In genomic region chr17:42303694-42304093, GRCh38 we compare ENCODE assay signal across 11 cellular contexts.
"Had no signal": no experiment of that assay in that cellular context is flagged by ENCODE, and none has a peak within 500 bp of the region (broad histone marks: within the 10 kb centered on the region; RNA-seq: fewer than 3 reads in every experiment).

No MANE protein-coding gene starts in this region.

- H3K27ac Mint-ChIP-seq: endodermal cell, nephron progenitor cell had no signal

- H3K4me3 ChIP-seq: gastrocnemius medialis, heart right ventricle, SJSA1, thyroid gland had no signal

- H3K27ac ChIP-seq: gastrocnemius medialis, heart right ventricle, SJSA1, thyroid gland had no signal

- DNase-seq: activated CD4-positive, alpha-beta T cell treated with anti-CD3 and anti-CD28 coated beads for 1 hour; activated effector memory CD4-positive, alpha-beta T cell treated with anti-CD3 and anti-CD28 coated beads, Interleukin-2, amount 50 U/mL, for 16 hours; endodermal cell; erythroblast; gastrocnemius medialis; heart right ventricle; nephron progenitor cell; stimulated activated CD4-positive, alpha-beta T cell treated with anti-CD3 and anti-CD28 coated beads, Interleukin-1b, Interleukin-23, amount 100 ng/mL, for 48 hours; T1000; thyroid gland had no signal

- H3K9me3 Mint-ChIP-seq: endodermal cell, nephron progenitor cell had no signal

- H3K4me1 Mint-ChIP-seq: endodermal cell had no signal

- H3K4me3 Mint-ChIP-seq: endodermal cell, nephron progenitor cell had no signal

- H3K9me3 ChIP-seq: gastrocnemius medialis, heart right ventricle, SJSA1, thyroid gland had no signal

- H3K36me3 ChIP-seq: SJSA1 had no signal

- H3K4me1 ChIP-seq: gastrocnemius medialis, heart right ventricle, SJSA1, thyroid gland had no signal

- ATAC-seq: gastrocnemius medialis, heart right ventricle had no signal

- H3K27me3 ChIP-seq: gastrocnemius medialis, heart right ventricle, SJSA1, thyroid gland had no signal
